Comparison of ENCODE assay signal across 8 cellular contexts in the genomic region with DNA sequence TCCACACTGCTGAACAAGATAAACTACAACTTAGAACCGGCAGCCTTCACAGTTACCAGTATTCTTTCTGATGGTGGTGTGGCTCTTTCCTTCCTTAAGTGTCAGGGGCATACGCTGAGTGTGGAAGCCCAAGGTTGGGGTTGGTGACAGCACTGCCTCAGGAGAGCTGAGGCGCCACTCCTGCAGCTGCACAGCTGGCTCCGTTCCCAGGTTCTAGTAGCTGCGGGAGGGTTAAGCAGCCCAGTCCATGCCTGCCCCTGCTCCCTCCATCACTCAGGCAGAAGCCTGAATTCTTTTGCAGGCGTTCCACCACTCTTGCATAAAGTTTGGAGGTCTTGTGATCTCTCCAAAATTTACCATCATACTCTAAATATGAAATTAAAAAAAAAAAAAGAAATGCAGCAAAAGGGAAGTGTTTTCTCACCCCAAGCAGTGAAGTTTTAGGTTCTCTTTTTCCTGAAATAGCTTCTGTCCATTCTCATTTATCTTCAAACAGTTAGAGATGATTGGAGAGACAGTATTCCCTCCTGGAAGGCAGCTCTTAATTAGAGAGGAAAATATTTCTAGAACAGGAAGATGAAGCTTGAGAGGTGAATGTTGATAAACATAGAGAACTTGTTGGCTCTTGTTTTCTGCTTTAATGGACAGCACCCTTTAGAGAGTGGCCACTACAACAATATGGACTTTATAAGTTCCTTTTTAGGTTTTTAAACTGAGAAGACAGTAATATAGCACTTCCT.
DNase-seq lines count a peak whose midpoint lies in the region; ATAC-seq and TF ChIP-seq lines count a peak whose summit lies in the region.

No MANE protein-coding gene starts in this region.

- peak overlapping the region; percentile 62 to 89 (median 75) for H3K27ac ChIP-seq in heart right ventricle

- no peak overlapping the region for H3K4me3 ChIP-seq in H7 (ENCODE audit: insufficient read depth, low read depth, low read length)
- H3K4me3 ChIP-seq in WI38 (ENCODE audit: low read depth, low read length) = peak overlapping the region; percentile 63
- peak overlapping the region in 9 of 10 donors; percentile 33 to 62 (median 56) for H3K4me3 ChIP-seq in heart right ventricle

- peak; percentile 81 for DNase-seq in ACHN
- peak; percentile 38 for DNase-seq in H7
- peak; percentile 57 for DNase-seq in NCI-H2107 (lab: John Stamatoyannopoulos, UW)
- DNase-seq in heart right ventricle = peak; percentile 85 to 88
- peak; percentile 84 for DNase-seq in posterior vena cava (ENCODE audit: low spot score)
- no peak for DNase-seq in cerebellar nuclear complex (lab: John Stamatoyannopoulos, UW)
- no peak for DNase-seq in foreskin melanocyte

- no peaks in the 10 kb centered on the region for H3K36me3 ChIP-seq in H7 (replicated peaks; ENCODE audit: control insufficient read depth, insufficient read depth, low read length)
- no peaks in the 10 kb centered on the region for H3K36me3 ChIP-seq in heart right ventricle

- in situ Hi-C loops in ACHN (cut with HindIII; ENCODE audit: low pct_ligation_motif_present, low pct_unique_long_range_greater_than_20kb, low sequenced_read_pairs) = no loop called here

- intact Hi-C loops in heart right ventricle (cut with DNase I) (loop anchor here in 1 of 10 donors (5.0 kb wide), 1 partner anchor 78 kb away; no protein-coding TSS in a partner anchor), posterior vena cava (cut with DNase I) (no loop called here)

- peak; percentile 85 to 97 (median 93) for ATAC-seq in heart right ventricle

- no peaks in the 10 kb centered on the region for H3K27me3 ChIP-seq in H7 (ENCODE audit: control insufficient read depth, insufficient read depth, low read length)
- no peaks in the 10 kb centered on the region for H3K27me3 ChIP-seq in heart right ventricle

- WGBS in heart right ventricle, 2 donors = 0 to 2% methylated on average over 6 of the region's 6 CpGs

- no peak for TF ChIP-seq CTCF in WI38 (IDR thresholded peaks at IDR 0.05; ENCODE audit: low read depth, low read length)
- TF ChIP-seq CTCF in heart right ventricle (IDR thresholded peaks at IDR 0.05) = no peak

- no peaks in the 10 kb centered on the region for H3K9me3 ChIP-seq in heart right ventricle

- H3K4me1 ChIP-seq in heart right ventricle = peaks cover 0 to 74% (median 59%) of the 10 kb centered on the region in 9 donors

Comparison
In these comparisons a context has a peak if more than half of its experiments do, and no peak if none do; other contexts are left out.
1. DNase-seq: peak in ACHN (single experiment), H7 (single experiment), NCI-H2107 (single experiment), heart right ventricle (2 of 2) and posterior vena cava (single experiment); none in cerebellar nuclear complex (0 of 2) and foreskin melanocyte (single experiment).